1 cellular context compared by ENCODE assay signal in genomic region chr2:65485839-65486238, GRCh38.
A peak's percentile ranks its signal among the peaks of the same experiment; 100 is the strongest.
TF ChIP-seq lines count a peak whose summit lies in the region.

No MANE protein-coding gene starts in this region.

TF ChIP-seq in HepG2, 621 proteins besides CTCF, POLR2A, EP300 and RAD21 (continued from another document):
- TF ChIP-seq GRHL1 (CRISPR knock-in tag; conservative IDR thresholded peaks at IDR 0.05) = no peak
- no peak for TF ChIP-seq CERS6 (CRISPR knock-in tag; IDR thresholded peaks at IDR 0.05)
- no peak for TF ChIP-seq ZBTB4 (CRISPR knock-in tag; IDR thresholded peaks at IDR 0.05; ENCODE audit: borderline replicate concordance)
- no peak for TF ChIP-seq HOXD1 (CRISPR knock-in tag; IDR thresholded peaks at IDR 0.05)
- TF ChIP-seq KLF16 (CRISPR knock-in tag; IDR thresholded peaks at IDR 0.05) = no peak
- peak; percentile 53; the same call in 1 of the 2 replicates for TF ChIP-seq ZNF770 (CRISPR knock-in tag; IDR thresholded peaks at IDR 0.05)
- no peak for TF ChIP-seq TBP (CRISPR knock-in tag; IDR thresholded peaks at IDR 0.05)
- TF ChIP-seq ARID4A (CRISPR knock-in tag; IDR thresholded peaks at IDR 0.05; ENCODE audit: borderline replicate concordance) = no peak
- no peak for TF ChIP-seq ZNF530 (CRISPR knock-in tag; IDR thresholded peaks at IDR 0.05; ENCODE audit: low read depth)
- TF ChIP-seq HNRNPL (IDR thresholded peaks at IDR 0.05; ENCODE audit: low read depth, low read length) = no peak
- 0 out of 2 replicates have a peak, but pooled peaks have one; percentile 18 for TF ChIP-seq REPIN1 (CRISPR knock-in tag; IDR thresholded peaks at IDR 0.05; ENCODE audit: borderline replicate concordance, low read depth)
- TF ChIP-seq KLF12 (CRISPR knock-in tag; IDR thresholded peaks at IDR 0.05; ENCODE audit: borderline replicate concordance) = no peak
- TF ChIP-seq SETDB1 (CRISPR knock-in tag; IDR thresholded peaks at IDR 0.05; ENCODE audit: borderline replicate concordance) = no peak
- no peak for TF ChIP-seq IRF9 (CRISPR knock-in tag; IDR thresholded peaks at IDR 0.05; ENCODE audit: borderline replicate concordance)
- TF ChIP-seq ZNF713 (CRISPR knock-in tag; IDR thresholded peaks at IDR 0.05) = no peak
- TF ChIP-seq RXRB (CRISPR knock-in tag; IDR thresholded peaks at IDR 0.05; ENCODE audit: borderline replicate concordance) = no peak
- TF ChIP-seq ZNF121 (CRISPR knock-in tag; IDR thresholded peaks at IDR 0.05) = peak; percentile 62; the same call in 1 of the 2 replicates
